In the genomic region with DNA sequence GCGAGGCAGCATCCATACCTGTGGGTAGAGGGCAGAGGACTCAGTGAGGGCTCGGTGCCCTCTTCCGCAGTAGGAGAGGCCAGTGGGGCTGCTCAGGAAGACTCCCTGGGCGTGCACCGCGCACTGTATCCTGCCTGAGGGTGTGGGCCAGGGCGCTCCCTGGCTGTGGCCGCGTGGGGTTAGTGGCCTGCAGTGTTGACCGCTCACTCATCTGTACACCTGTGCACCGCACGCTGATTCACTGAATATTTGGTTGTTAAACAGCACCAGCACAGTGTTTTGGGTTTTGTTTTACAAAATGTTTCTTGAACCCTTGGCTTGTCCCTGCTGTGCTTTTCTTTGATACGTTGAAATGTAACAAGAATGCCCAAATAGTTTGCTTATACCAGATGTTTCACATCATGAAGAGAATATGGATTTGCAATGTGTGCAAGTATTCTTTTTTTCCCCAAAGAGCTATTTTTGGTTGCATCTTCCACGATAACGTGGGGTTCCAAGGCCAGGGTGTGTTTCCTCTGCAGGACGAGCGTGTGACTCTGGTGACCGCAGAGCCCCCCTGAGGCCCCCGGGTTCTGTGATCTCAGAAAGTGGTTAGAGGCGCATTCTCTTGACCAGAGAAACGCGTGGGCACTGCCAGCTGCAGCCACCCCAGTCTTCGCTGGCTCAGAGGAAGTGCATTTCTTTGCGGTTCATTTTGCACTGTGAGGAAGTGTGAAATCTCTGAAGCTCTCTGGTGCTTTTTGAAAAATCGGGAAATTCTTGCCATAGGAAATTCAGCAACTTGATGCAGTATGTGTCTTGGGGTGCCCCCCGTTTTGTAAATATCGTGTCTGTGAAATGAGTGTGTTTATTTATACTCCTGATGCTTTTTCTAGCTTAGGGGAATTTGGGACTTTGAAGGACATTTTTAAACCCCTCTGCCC, we compare ENCODE assay signal across 8 cellular contexts. TPM values are rescaled to one million over a fixed set of nuclear protein-coding genes. Genes with fewer than 3 reads are reported as not detected.
DNase-seq lines count a peak whose midpoint lies in the region; ATAC-seq and TF ChIP-seq lines count a peak whose summit lies in the region.

No MANE protein-coding gene starts in this region.

- H3K27me3 ChIP-seq in right atrium auricular region (no peaks in the 10 kb centered on the region), thyroid gland (no peaks in the 10 kb centered on the region)

- no peaks in the 10 kb centered on the region for H3K27me3 Mint-ChIP-seq in activated T-cell treated with anti-CD3 and anti-CD28 coated beads, Interleukin-2, amount 50 U/mL, for 72 hours (ENCODE audit: low read depth)

- no peak for TF ChIP-seq CTCF in right atrium auricular region (IDR thresholded peaks at IDR 0.05)
- no peak for TF ChIP-seq CTCF in thyroid gland (IDR thresholded peaks at IDR 0.05)

- H3K4me3 Mint-ChIP-seq in activated T-cell treated with anti-CD3 and anti-CD28 coated beads, Interleukin-2, amount 50 U/mL, for 72 hours, result peak overlapping the region; percentile 56 to 69

- peaks cover 35% of the 10 kb centered on the region for H3K36me3 ChIP-seq in SK-N-MC (ENCODE audit: insufficient read depth, low read length)
- H3K36me3 ChIP-seq in right atrium auricular region, result no peaks in the 10 kb centered on the region
- H3K36me3 ChIP-seq in thyroid gland, result no peaks in the 10 kb centered on the region

- peak; percentile 9 to 29 for ATAC-seq in activated T-cell treated with anti-CD3 and anti-CD28 coated beads, Interleukin-2, amount 50 U/mL, for 72 hours (replicated peaks in 1 of 2)
- peak; percentile 49 for ATAC-seq in HG02884 (IDR thresholded peaks at IDR 0.05; ENCODE audit: unreplicated experiment)

- H3K4me1 Mint-ChIP-seq in activated T-cell treated with anti-CD3 and anti-CD28 coated beads, Interleukin-2, amount 50 U/mL, for 72 hours (ENCODE audit: low read depth), result peaks cover 60% of the 10 kb centered on the region

- WGBS in thyroid gland, 2 donors, result 74 to 79% methylated on average over 25 to 27 of the region's 27 CpGs

- TF ChIP-seq POLR2A in thyroid gland (IDR thresholded peaks at IDR 0.05), result no peak

- DNase-seq in activated T-cell treated with anti-CD3 and anti-CD28 coated beads, Interleukin-2, amount 50 U/mL, for 72 hours, result peak in 1 of 2 donors; percentile 29
- no peak for DNase-seq in activated T-cell treated with anti-CD3 and anti-CD28 coated beads for 4 hours
- no peak for DNase-seq in SK-N-MC (ENCODE audit: low read depth, low spot score)
- peak; percentile 50 for DNase-seq in right atrium auricular region (ENCODE audit: low spot score)
- DNase-seq in NCI-H1417 (lab: John Stamatoyannopoulos, UW), result no peak
- no peak for DNase-seq in NCI-H2196 (lab: John Stamatoyannopoulos, UW; ENCODE audit: unreplicated experiment)
- no peak for DNase-seq in thyroid gland

- H3K9ac ChIP-seq in SK-N-MC (ENCODE audit: insufficient read length), result no peak overlapping the region

- peak overlapping the region; percentile 74 for H3K27ac ChIP-seq in SK-N-MC
- no peak overlapping the region for H3K27ac ChIP-seq in right atrium auricular region
- H3K27ac ChIP-seq in thyroid gland, result no peak overlapping the region

- no peak overlapping the region for H3K27ac Mint-ChIP-seq in activated T-cell treated with anti-CD3 and anti-CD28 coated beads, Interleukin-2, amount 50 U/mL, for 72 hours

- H3K4me3 ChIP-seq in SK-N-MC (no peak overlapping the region), right atrium auricular region (no peak overlapping the region), thyroid gland (replicated peaks in 1 of 3) (no peak overlapping the region)

- H3K9me3 ChIP-seq in SK-N-MC (ENCODE audit: low read depth, low read length) (no peaks in the 10 kb centered on the region), right atrium auricular region (peaks cover 0 to 26% of the 10 kb centered on the region in 2 donors), thyroid gland (no peaks in the 10 kb centered on the region)

- H3K9me3 Mint-ChIP-seq in activated T-cell treated with anti-CD3 and anti-CD28 coated beads, Interleukin-2, amount 50 U/mL, for 72 hours, result peaks cover 5 to 7% of the 10 kb centered on the region in 2 donors

- intact Hi-C loops in thyroid gland (cut with DNase I), result no loop called here

- H3K36me3 Mint-ChIP-seq in activated T-cell treated with anti-CD3 and anti-CD28 coated beads, Interleukin-2, amount 50 U/mL, for 72 hours (ENCODE audit: insufficient read depth in 2 of 2), result peaks cover 7 to 35% of the 10 kb centered on the region in 2 donors

- peaks cover 0 to 5% of the 10 kb centered on the region in 2 donors for H3K4me1 ChIP-seq in right atrium auricular region
- peaks cover 0 to 4% of the 10 kb centered on the region in 2 donors for H3K4me1 ChIP-seq in thyroid gland

RNA-seq across cellular contexts. Expression of gene AHRR, which starts 46.9 kb away (rescaled TPM):
- 10 to 100 TPM; 56.0 to 82.2 TPM for total RNA-seq in activated T-cell treated with anti-CD3 and anti-CD28 coated beads, Interleukin-2, amount 50 U/mL, for 72 hours
- under 1 TPM; 0.12 to 0.30 TPM for total RNA-seq in right atrium auricular region
- total RNA-seq in thyroid gland, result 1 to 10 TPM in 3 of 4 donors, under 1 TPM in 1; 0.88 to 2.1 (median 1.3) TPM

Comparison
In these comparisons a context has a peak if more than half of its experiments do, and no peak if none do; other contexts are left out.
1. RNA of gene AHRR, which starts 46.9 kb away (total RNA-seq): 56.0 to 82.2 TPM in activated T-cell treated with anti-CD3 and anti-CD28 coated beads, Interleukin-2, amount 50 U/mL, for 72 hours; 0.88 to 2.1 TPM in thyroid gland and 0.12 to 0.30 TPM in right atrium auricular region; every median in the first group is over 10 times any median in the second.